In the genomic region with DNA sequence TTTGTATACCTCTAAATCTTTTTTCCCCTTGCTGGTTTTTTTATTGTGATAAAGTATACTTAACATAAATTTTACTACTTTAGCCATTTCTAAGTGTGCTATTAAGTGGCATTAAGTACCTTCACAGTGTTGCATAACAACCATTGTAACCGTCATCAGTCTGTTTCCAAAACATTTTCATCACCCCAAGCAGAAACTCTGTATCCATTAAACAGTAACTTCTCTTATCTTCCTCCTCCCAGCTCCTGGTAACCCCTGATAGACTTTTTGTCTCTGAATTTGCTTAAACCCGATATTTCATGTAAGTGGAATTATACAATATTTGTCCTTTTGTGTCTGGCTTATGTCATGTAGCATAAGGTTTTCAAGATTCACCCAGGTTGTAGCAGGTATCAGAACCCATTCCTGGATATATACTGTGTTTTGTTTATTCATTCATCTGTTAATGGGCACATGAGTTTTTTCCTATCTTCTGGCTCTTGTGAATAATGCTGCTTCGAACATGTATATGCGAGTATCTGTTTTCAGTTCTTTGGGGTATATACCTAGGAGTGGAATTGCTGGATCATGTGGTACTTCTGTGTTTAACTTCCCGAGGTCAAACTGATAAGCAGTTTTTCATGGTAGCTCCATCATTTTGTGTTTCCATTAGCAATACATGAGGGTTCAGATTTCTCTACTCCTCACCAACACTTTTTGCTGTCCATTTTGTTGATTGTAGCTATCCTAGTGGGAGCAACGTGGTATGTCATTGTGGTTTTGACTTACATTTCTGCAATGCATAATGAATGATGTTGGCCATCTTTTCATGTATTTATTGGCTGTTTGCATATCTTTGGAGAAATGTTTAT, we compare ENCODE assay signal across 13 cellular contexts.
DNase-seq lines count a peak whose midpoint lies in the region; FAIRE-seq and TF ChIP-seq lines count a peak whose summit lies in the region.
"Had no signal": no experiment of that assay in that cellular context is flagged by ENCODE, and none has a peak within 500 bp of the region (broad histone marks: within the 10 kb centered on the region; RNA-seq: fewer than 3 reads in every experiment).

No MANE protein-coding gene starts in this region.

- WGBS in esophagus squamous epithelium, 2 donors = 79 to 86% methylated on average over 6 of the region's 6 CpGs

- FAIRE-seq in GM19239 (lab: Jason Lieb, UNC) = no peak

- H3K4me3 ChIP-seq in esophagus squamous epithelium = no peak overlapping the region
- H3K4me3 ChIP-seq: prostate gland had no signal

- H3K9me3 ChIP-seq in esophagus squamous epithelium = no peaks in the 10 kb centered on the region
- H3K9me3 ChIP-seq: prostate gland had no signal

- peaks cover 0 to 47% (median 0%) of the 10 kb centered on the region in 3 donors for H3K4me1 ChIP-seq in esophagus squamous epithelium

- H3K27ac ChIP-seq in esophagus squamous epithelium = no peak overlapping the region
- H3K27ac ChIP-seq: prostate gland had no signal

- DNase-seq in EL = peak; percentile 80
- peak; percentile 55 for DNase-seq in LHCN-M2 (ENCODE audit: low read depth)
- DNase-seq in dedifferentiated amniotic fluid mesenchymal stem cell (ENCODE audit: extremely low spot score) = peak; percentile 47
- DNase-seq in non-pigmented ciliary epithelial cell (ENCODE audit: low read depth) = peak; percentile 44
- no peak for DNase-seq in GM19239 (ENCODE audit: insufficient read length, low spot score)
- DNase-seq in RKO (ENCODE audit: low spot score) = no peak
- no peak for DNase-seq in esophagus squamous epithelium (lab: John Stamatoyannopoulos, UW)
- DNase-seq: activated CD4-positive, alpha-beta T cell treated with anti-CD3 and anti-CD28 coated beads, Interleukin-2, amount 10 ng/mL, durations not matched to agents 24 days and 14 days; activated naive CD8-positive, alpha-beta T cell treated with anti-CD3 and anti-CD28 coated beads, Interleukin-2, amount 10 ng/mL, durations not matched to agents 7 days and 5 days; kidney glomerular epithelial cell; NCI-H1048; Right ventricle myocardium superior had no signal

- H3K36me3 ChIP-seq in esophagus squamous epithelium = peaks cover 0 to 17% (median 0%) of the 10 kb centered on the region in 3 donors
- H3K36me3 ChIP-seq: prostate gland had no signal

- intact Hi-C loops in esophagus squamous epithelium (cut with DNase I) = no loop called here

- no peak for TF ChIP-seq CTCF in esophagus squamous epithelium (IDR thresholded peaks at IDR 0.05)

- TF ChIP-seq POLR2A in esophagus squamous epithelium (IDR thresholded peaks at IDR 0.05) = no peak

- H3K27me3 ChIP-seq in esophagus squamous epithelium = no peaks in the 10 kb centered on the region

Comparison
In these comparisons a context has a peak if more than half of its experiments do, and no peak if none do; other contexts are left out.
1. DNase-seq: peak in EL (single experiment), LHCN-M2 (single experiment), dedifferentiated amniotic fluid mesenchymal stem cell (single experiment) and non-pigmented ciliary epithelial cell (single experiment); none in GM19239 (single experiment), RKO (single experiment) and esophagus squamous epithelium (single experiment).